ENCODE assay signal across 1 cellular context in the genomic region with DNA sequence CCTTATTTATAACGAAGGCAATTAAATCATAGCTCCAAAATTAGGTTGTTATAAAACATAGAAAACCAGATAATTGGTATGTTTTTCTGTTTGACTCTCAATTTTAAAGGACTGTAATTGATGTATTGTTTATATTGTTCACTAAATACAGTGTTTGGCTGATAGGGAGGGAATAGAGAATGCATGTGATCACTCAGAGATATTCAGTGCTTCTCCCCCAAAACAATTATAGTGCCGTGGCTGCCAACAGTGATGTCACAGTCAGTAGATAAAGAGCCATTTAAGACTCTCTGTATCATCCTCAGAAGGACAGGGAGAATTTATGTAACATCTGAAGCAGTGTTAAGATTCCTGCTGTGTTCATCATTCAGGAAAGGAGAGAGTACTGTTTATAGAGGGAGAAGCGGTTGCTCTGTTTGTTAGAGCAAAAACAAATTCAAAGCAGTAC.
TF ChIP-seq lines count a peak whose summit lies in the region.

No MANE protein-coding gene starts in this region.

TF ChIP-seq in HEK293, 187 proteins besides CTCF, POLR2A, EP300 and RAD21 (continued from another document and continues in another):
- peak; percentile 62 for TF ChIP-seq PRDM4 (tag by site-specific recombination; IDR thresholded peaks at IDR 0.05)
- no peak for TF ChIP-seq ZNF664 (tag by site-specific recombination; IDR thresholded peaks at IDR 0.05)
- no peak for TF ChIP-seq HOXC10 (CRISPR knock-in tag; IDR thresholded peaks at IDR 0.05)
- TF ChIP-seq TRIM28 (IDR thresholded peaks at IDR 0.05; ENCODE audit: borderline replicate concordance, low read length), result no peak
- peak; percentile 91 for TF ChIP-seq ZNF366 (tag by site-specific recombination; conservative IDR thresholded peaks at IDR 0.05)
- TF ChIP-seq HOXD13 (CRISPR knock-in tag; IDR thresholded peaks at IDR 0.05; ENCODE audit: borderline replicate concordance), result no peak
- TF ChIP-seq, protein P1, sequence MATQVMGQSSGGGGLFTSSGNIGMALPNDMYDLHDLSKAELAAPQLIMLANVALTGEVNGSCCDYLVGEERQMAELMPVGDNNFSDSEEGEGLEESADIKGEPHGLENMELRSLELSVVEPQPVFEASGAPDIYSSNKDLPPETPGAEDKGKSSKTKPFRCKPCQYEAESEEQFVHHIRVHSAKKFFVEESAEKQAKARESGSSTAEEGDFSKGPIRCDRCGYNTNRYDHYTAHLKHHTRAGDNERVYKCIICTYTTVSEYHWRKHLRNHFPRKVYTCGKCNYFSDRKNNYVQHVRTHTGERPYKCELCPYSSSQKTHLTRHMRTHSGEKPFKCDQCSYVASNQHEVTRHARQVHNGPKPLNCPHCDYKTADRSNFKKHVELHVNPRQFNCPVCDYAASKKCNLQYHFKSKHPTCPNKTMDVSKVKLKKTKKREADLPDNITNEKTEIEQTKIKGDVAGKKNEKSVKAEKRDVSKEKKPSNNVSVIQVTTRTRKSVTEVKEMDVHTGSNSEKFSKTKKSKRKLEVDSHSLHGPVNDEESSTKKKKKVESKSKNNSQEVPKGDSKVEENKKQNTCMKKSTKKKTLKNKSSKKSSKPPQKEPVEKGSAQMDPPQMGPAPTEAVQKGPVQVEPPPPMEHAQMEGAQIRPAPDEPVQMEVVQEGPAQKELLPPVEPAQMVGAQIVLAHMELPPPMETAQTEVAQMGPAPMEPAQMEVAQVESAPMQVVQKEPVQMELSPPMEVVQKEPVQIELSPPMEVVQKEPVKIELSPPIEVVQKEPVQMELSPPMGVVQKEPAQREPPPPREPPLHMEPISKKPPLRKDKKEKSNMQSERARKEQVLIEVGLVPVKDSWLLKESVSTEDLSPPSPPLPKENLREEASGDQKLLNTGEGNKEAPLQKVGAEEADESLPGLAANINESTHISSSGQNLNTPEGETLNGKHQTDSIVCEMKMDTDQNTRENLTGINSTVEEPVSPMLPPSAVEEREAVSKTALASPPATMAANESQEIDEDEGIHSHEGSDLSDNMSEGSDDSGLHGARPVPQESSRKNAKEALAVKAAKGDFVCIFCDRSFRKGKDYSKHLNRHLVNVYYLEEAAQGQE (tag by site-specific recombination; IDR thresholded peaks at IDR 0.05), result no peak
- no peak for TF ChIP-seq ZNF214 (tag by site-specific recombination; IDR thresholded peaks at IDR 0.05; ENCODE audit: borderline replicate concordance)
- TF ChIP-seq ZNF248 (tag by site-specific recombination; IDR thresholded peaks at IDR 0.05), result no peak
- TF ChIP-seq ZNF626 (tag by site-specific recombination; IDR thresholded peaks at IDR 0.05), result no peak
- TF ChIP-seq ZNF114 (tag by site-specific recombination; IDR thresholded peaks at IDR 0.05), result no peak
- TF ChIP-seq ZNF677 (tag by site-specific recombination; IDR thresholded peaks at IDR 0.05), result no peak
- peak; percentile 67; the same call in 1 of the 2 replicates for TF ChIP-seq ZBTB17 (tag by site-specific recombination; IDR thresholded peaks at IDR 0.05)
- TF ChIP-seq, protein P2, sequence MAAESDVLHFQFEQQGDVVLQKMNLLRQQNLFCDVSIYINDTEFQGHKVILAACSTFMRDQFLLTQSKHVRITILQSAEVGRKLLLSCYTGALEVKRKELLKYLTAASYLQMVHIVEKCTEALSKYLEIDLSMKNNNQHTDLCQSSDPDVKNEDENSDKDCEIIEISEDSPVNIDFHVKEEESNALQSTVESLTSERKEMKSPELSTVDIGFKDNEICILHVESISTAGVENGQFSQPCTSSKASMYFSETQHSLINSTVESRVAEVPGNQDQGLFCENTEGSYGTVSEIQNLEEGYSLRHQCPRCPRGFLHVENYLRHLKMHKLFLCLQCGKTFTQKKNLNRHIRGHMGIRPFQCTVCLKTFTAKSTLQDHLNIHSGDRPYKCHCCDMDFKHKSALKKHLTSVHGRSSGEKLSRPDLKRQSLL (tag by site-specific recombination; IDR thresholded peaks at IDR 0.05), result no peak
- TF ChIP-seq ZNF223 (tag by site-specific recombination; IDR thresholded peaks at IDR 0.05), result no peak
- no peak for TF ChIP-seq ZNF837 (tag by site-specific recombination; IDR thresholded peaks at IDR 0.05)
- no peak for TF ChIP-seq ZNF473 (tag by site-specific recombination; IDR thresholded peaks at IDR 0.05)
- TF ChIP-seq ZNF274 (IDR thresholded peaks at IDR 0.05; ENCODE audit: low read length), result no peak
- no peak for TF ChIP-seq ZNF274 (tag by site-specific recombination; IDR thresholded peaks at IDR 0.05; ENCODE audit: borderline replicate concordance)
- TF ChIP-seq OVOL3 (tag by site-specific recombination; IDR thresholded peaks at IDR 0.05), result peak; percentile 72; the same call in 1 of the 2 replicates
- no peak for TF ChIP-seq ZNF16 (tag by site-specific recombination; IDR thresholded peaks at IDR 0.05; ENCODE audit: low read depth)
- no peak for TF ChIP-seq ZNF48 (tag by site-specific recombination; IDR thresholded peaks at IDR 0.05)
- TF ChIP-seq ZFP3 (tag by site-specific recombination; IDR thresholded peaks at IDR 0.05; ENCODE audit: low read depth), result no peak
- no peak for TF ChIP-seq ZFP41 (tag by site-specific recombination; IDR thresholded peaks at IDR 0.05; ENCODE audit: borderline replicate concordance)
- TF ChIP-seq, protein P3, sequence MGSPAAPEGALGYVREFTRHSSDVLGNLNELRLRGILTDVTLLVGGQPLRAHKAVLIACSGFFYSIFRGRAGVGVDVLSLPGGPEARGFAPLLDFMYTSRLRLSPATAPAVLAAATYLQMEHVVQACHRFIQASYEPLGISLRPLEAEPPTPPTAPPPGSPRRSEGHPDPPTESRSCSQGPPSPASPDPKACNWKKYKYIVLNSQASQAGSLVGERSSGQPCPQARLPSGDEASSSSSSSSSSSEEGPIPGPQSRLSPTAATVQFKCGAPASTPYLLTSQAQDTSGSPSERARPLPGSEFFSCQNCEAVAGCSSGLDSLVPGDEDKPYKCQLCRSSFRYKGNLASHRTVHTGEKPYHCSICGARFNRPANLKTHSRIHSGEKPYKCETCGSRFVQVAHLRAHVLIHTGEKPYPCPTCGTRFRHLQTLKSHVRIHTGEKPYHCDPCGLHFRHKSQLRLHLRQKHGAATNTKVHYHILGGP (tag by site-specific recombination; IDR thresholded peaks at IDR 0.05), result no peak
- TF ChIP-seq ZNF629 (tag by site-specific recombination; IDR thresholded peaks at IDR 0.05), result peak; percentile 93
- TF ChIP-seq ZFP37 (tag by site-specific recombination; IDR thresholded peaks at IDR 0.05), result 0 out of 2 replicates have a peak, but pooled peaks have one; percentile 44
- TF ChIP-seq SETDB1 (IDR thresholded peaks at IDR 0.05; ENCODE audit: insufficient read length, low read length), result no peak
- TF ChIP-seq ZNF138 (tag by site-specific recombination; IDR thresholded peaks at IDR 0.05; ENCODE audit: borderline replicate concordance), result no peak
- no peak for TF ChIP-seq ZSCAN16 (tag by site-specific recombination; IDR thresholded peaks at IDR 0.05)
- no peak for TF ChIP-seq GLIS1 (tag by site-specific recombination; IDR thresholded peaks at IDR 0.05)
- TF ChIP-seq ZNF26 (tag by site-specific recombination; IDR thresholded peaks at IDR 0.05), result no peak
- no peak for TF ChIP-seq ZNF292 (tag by site-specific recombination; IDR thresholded peaks at IDR 0.05; ENCODE audit: borderline replicate concordance, low read depth)
- TF ChIP-seq GFI1B (tag by site-specific recombination; IDR thresholded peaks at IDR 0.05), result peak; percentile 46; the same call in 1 of the 2 replicates
- TF ChIP-seq KLF17 (tag by site-specific recombination; IDR thresholded peaks at IDR 0.05), result 0 out of 2 replicates have a peak, but pooled peaks have one; percentile 42
- no peak for TF ChIP-seq ZNF521 (tag by site-specific recombination; IDR thresholded peaks at IDR 0.05)
- no peak for TF ChIP-seq ZNF658 (tag by site-specific recombination; IDR thresholded peaks at IDR 0.05)
- TF ChIP-seq ZNF404 (tag by site-specific recombination; IDR thresholded peaks at IDR 0.05), result peak; percentile 7; the same call in 1 of the 2 replicates
- TF ChIP-seq KLF8 (tag by site-specific recombination; IDR thresholded peaks at IDR 0.05), result peak; percentile 58
- no peak for TF ChIP-seq ZNF423 (tag by site-specific recombination; IDR thresholded peaks at IDR 0.05)
- peak; percentile 94 for TF ChIP-seq FEZF1 (tag by site-specific recombination; IDR thresholded peaks at IDR 0.05)
- TF ChIP-seq ZNF157 (tag by site-specific recombination; IDR thresholded peaks at IDR 0.05), result no peak
- TF ChIP-seq ZNF391 (tag by site-specific recombination; IDR thresholded peaks at IDR 0.05; ENCODE audit: borderline replicate concordance, low read depth), result no peak
- no peak for TF ChIP-seq ZNF148 (tag by site-specific recombination; IDR thresholded peaks at IDR 0.05; ENCODE audit: borderline replicate concordance)
- no peak for TF ChIP-seq MEIS1 (CRISPR knock-in tag; IDR thresholded peaks at IDR 0.05; ENCODE audit: borderline replicate concordance)
- TF ChIP-seq, protein P4, sequence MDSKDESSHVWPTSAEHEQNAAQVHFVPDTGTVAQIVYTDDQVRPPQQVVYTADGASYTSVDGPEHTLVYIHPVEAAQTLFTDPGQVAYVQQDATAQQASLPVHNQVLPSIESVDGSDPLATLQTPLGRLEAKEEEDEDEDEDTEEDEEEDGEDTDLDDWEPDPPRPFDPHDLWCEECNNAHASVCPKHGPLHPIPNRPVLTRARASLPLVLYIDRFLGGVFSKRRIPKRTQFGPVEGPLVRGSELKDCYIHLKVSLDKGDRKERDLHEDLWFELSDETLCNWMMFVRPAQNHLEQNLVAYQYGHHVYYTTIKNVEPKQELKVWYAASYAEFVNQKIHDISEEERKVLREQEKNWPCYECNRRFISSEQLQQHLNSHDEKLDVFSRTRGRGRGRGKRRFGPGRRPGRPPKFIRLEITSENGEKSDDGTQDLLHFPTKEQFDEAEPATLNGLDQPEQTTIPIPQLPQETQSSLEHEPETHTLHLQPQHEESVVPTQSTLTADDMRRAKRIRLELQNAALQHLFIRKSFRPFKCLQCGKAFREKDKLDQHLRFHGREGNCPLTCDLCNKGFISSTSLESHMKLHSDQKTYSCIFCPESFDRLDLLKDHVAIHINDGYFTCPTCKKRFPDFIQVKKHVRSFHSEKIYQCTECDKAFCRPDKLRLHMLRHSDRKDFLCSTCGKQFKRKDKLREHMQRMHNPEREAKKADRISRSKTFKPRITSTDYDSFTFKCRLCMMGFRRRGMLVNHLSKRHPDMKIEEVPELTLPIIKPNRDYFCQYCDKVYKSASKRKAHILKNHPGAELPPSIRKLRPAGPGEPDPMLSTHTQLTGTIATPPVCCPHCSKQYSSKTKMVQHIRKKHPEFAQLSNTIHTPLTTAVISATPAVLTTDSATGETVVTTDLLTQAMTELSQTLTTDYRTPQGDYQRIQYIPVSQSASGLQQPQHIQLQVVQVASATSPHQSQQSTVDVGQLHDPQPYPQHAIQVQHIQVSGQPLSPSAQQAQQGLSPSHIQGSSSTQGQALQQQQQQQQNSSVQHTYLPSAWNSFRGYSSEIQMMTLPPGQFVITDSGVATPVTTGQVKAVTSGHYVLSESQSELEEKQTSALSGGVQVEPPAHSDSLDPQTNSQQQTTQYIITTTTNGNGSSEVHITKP (tag by site-specific recombination; IDR thresholded peaks at IDR 0.05), result peak; percentile 40; the same call in 1 of the 2 replicates
- no peak for TF ChIP-seq GLIS2 (tag by site-specific recombination; IDR thresholded peaks at IDR 0.05)
